ENCODE assay signal across 8 cellular contexts in the genomic region with DNA sequence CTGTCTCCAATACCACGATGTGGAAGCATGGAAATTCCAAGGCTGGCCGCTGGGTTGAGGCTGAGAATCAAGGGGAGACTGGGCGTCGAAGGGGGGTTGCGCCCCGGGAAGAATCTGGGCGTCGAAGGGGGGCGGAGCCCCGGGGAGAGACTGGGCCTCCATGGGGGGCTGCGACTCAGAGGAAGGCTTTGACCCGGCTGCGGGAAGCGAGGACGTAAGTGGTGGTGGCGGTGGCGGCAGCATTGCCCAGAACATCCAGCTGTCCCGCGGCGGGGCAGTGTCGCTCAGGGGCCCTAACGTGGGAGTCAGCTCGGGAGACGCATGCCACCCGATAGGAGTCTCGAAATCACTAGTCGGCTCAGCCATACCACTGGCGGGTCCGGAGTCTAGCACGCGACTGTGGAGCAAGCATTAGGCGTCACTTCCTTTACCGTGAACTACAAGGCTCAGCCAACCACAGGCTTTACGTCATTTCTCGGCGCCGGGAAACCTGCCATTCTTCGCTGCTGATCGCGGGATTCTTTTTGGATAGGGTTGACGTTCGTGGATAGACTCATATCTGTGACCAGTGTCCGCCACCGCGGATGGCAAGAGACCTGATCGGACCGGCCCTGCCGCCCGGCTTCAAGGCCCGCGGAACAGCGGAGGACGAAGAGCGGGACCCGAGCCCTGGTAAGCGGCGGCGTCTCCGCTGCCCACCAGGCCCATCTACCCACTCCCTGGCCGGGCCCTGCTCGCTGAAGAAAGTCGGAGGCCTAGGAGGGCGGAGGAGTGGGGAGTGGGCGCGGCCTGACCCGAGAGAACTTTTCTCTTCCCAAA. TPM values are rescaled to one million over a fixed set of nuclear protein-coding genes. Genes with fewer than 3 reads are reported as not detected.
DNase-seq lines count a peak whose midpoint lies in the region; ATAC-seq and TF ChIP-seq lines count a peak whose summit lies in the region.

A gene with protein sequence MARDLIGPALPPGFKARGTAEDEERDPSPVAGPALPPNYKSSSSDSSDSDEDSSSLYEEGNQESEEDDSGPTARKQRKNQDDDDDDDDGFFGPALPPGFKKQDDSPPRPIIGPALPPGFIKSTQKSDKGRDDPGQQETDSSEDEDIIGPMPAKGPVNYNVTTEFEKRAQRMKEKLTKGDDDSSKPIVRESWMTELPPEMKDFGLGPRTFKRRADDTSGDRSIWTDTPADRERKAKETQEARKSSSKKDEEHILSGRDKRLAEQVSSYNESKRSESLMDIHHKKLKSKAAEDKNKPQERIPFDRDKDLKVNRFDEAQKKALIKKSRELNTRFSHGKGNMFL (plus strand): TSS at position 468 of the 819 bp plus-strand sequence. CDS start 117 bp downstream, at position 585.
A gene (minus strand): TSS at position 401 of the 819 bp plus-strand sequence. CDS start 35 bp downstream, at position 366.

- H3K4ac ChIP-seq in trophoblast cell (ENCODE audit: low read depth, low read length), result peak within 1 kb of the TSS; percentile 88

- peak within 1 kb of the TSS; percentile 74 for H3K9ac ChIP-seq in SU-DHL-6 (ENCODE audit: low read length)
- peak within 1 kb of the TSS; percentile 99 for H3K9ac ChIP-seq in trophoblast cell (ENCODE audit: low read length)

- peak within 1 kb of the TSS; percentile 95 for H3K18ac ChIP-seq in trophoblast cell (ENCODE audit: low read length)

- intact Hi-C loops in heart left ventricle (cut with DNase I), result loop anchor here in 1 of 10 donors (5.0 kb wide), 1 partner anchor 133 kb away; a partner anchor contains a TSS

- 0 out of 2 replicates have a peak, but pooled peaks cover 3% of the 10 kb centered on the region for H3F3A ChIP-seq in SU-DHL-6 (ENCODE audit: insufficient read depth)

- peak in 1 of 2 donors; percentile 56 for TF ChIP-seq POLR2A in heart left ventricle (IDR thresholded peaks at IDR 0.05)

- no peaks in the 10 kb centered on the region for H3K9me2 ChIP-seq in SU-DHL-6 (replicated peaks; ENCODE audit: insufficient read depth, low read length)

- peak within 1 kb of the TSS; percentile 92 for H3K14ac ChIP-seq in trophoblast cell (ENCODE audit: low read length)

- no peaks in the 10 kb centered on the region for H3K9me3 Mint-ChIP-seq in activated naive CD8-positive, alpha-beta T cell treated with anti-CD3 and anti-CD28 coated beads, Interleukin-2, amount 50 U/mL, for 24 hours
- no peaks in the 10 kb centered on the region for H3K9me3 Mint-ChIP-seq in type B pancreatic cell

- H3K9me3 ChIP-seq in SU-DHL-6 (ENCODE audit: insufficient read depth, low read length) (no peaks in the 10 kb centered on the region), heart left ventricle (no peaks in the 10 kb centered on the region), trophoblast cell (ENCODE audit: insufficient read depth, low read depth, low read length) (no peaks in the 10 kb centered on the region)

- no peaks in the 10 kb centered on the region for H3K27me3 ChIP-seq in SU-DHL-6 (ENCODE audit: low read length)
- H3K27me3 ChIP-seq in heart left ventricle, result no peaks in the 10 kb centered on the region
- H3K27me3 ChIP-seq in trophoblast cell (ENCODE audit: insufficient read depth, low read length), result no peaks in the 10 kb centered on the region

- H2BK120ac ChIP-seq in trophoblast cell (ENCODE audit: insufficient read depth, low read length, poor library complexity), result peak within 1 kb of the TSS; percentile 26

- peaks cover 29% of the 10 kb centered on the region for H3K36me3 Mint-ChIP-seq in activated naive CD8-positive, alpha-beta T cell treated with anti-CD3 and anti-CD28 coated beads, Interleukin-2, amount 50 U/mL, for 24 hours (ENCODE audit: low read depth)
- peaks cover 12% of the 10 kb centered on the region for H3K36me3 Mint-ChIP-seq in type B pancreatic cell

- H3K79me2 ChIP-seq in SU-DHL-6 (ENCODE audit: insufficient read depth, low read length), result peaks cover 75% of the 10 kb centered on the region
- H3K79me2 ChIP-seq in trophoblast cell (ENCODE audit: control insufficient read depth, insufficient read depth, low read length, poor library complexity), result peaks cover 8% of the 10 kb centered on the region

- H3K4me1 Mint-ChIP-seq in activated naive CD8-positive, alpha-beta T cell treated with anti-CD3 and anti-CD28 coated beads, Interleukin-2, amount 50 U/mL, for 24 hours, result peaks cover 56% of the 10 kb centered on the region
- peaks cover 44% of the 10 kb centered on the region for H3K4me1 Mint-ChIP-seq in type B pancreatic cell (ENCODE audit: unreplicated experiment)

- peak within 1 kb of the TSS; percentile 96 for H3K27ac Mint-ChIP-seq in activated naive CD8-positive, alpha-beta T cell treated with anti-CD3 and anti-CD28 coated beads, Interleukin-2, amount 50 U/mL, for 24 hours
- peak within 1 kb of the TSS; percentile 99 for H3K27ac Mint-ChIP-seq in type B pancreatic cell

- 0 to 3% (median 0%) methylated on average over 28 to 66 of the region's 66 CpGs for whole genome bisulfite sequencing in heart left ventricle, 4 donors
- no CpG with 5 or more reads among the region's 66 CpGs for WGBS in trophoblast cell (ENCODE audit: extremely low coverage, insufficient coverage, insufficient read length)

- ATAC-seq in HG02678 (IDR thresholded peaks at IDR 0.05; ENCODE audit: unreplicated experiment) (peak; percentile 98), heart left ventricle (peak; percentile 95 to 99 (median 98))
- peak; percentile 99 for ATAC-seq in activated naive CD8-positive, alpha-beta T cell treated with anti-CD3 and anti-CD28 coated beads, Interleukin-2, amount 50 U/mL, for 24 hours

- peaks cover 2% of the 10 kb centered on the region for H3K79me1 ChIP-seq in trophoblast cell (ENCODE audit: low read length)

- H2BK12ac ChIP-seq in trophoblast cell (ENCODE audit: low read length), result no peak within 1 kb of the TSS

- H4K91ac ChIP-seq in trophoblast cell (ENCODE audit: low read depth, low read length), result peak within 1 kb of the TSS; percentile 78

- H3K27ac ChIP-seq in SU-DHL-6 (ENCODE audit: low read depth, low read length) (no peak within 1 kb of the TSS), heart left ventricle (peak within 1 kb of the TSS in 11 of 12 donors; percentile 34 to 90 (median 87)), trophoblast cell (ENCODE audit: low read depth, low read length) (no peak within 1 kb of the TSS)

- H3K36me3 ChIP-seq in SU-DHL-6 (ENCODE audit: low read length) (no peaks in the 10 kb centered on the region), heart left ventricle (peaks cover 0 to 19% (median 13%) of the 10 kb centered on the region in 9 donors), trophoblast cell (ENCODE audit: control insufficient read depth in 1 of 2, insufficient read depth in 2 of 2, low read length in 2 of 2) (peaks cover 3 to 5% of the 10 kb centered on the region in 2 experiments)

- H3K4me3 ChIP-seq in GM12865 (ENCODE audit: low read depth, low read length) (peak within 1 kb of the TSS; percentile 67), SU-DHL-6 (ENCODE audit: insufficient read depth, low read length, poor library complexity, severe bottlenecking) (peak within 1 kb of the TSS; percentile 78), heart left ventricle (peak within 1 kb of the TSS; percentile 68 to 100 (median 92)), trophoblast cell (ENCODE audit: low read depth, low read length) (peak within 1 kb of the TSS; percentile 100)

- no peaks in the 10 kb centered on the region for H4K20me1 ChIP-seq in SU-DHL-6 (ENCODE audit: low read depth, low read length)

- TF ChIP-seq CTCF in GM12865 (IDR thresholded peaks at IDR 0.05; ENCODE audit: insufficient read depth, low read depth, low read length, missing control alignments) (no peak), SU-DHL-6 (IDR thresholded peaks at IDR 0.05; ENCODE audit: insufficient read depth, low read length, poor library complexity, severe bottlenecking) (no peak), heart left ventricle (IDR thresholded peaks at IDR 0.05) (peak in 1 of 12 donors; percentile 20), type B pancreatic cell (conservative IDR thresholded peaks at IDR 0.05) (peak; percentile 48)

- H3K4me1 ChIP-seq in heart left ventricle (peaks cover 3 to 34% (median 23%) of the 10 kb centered on the region in 12 donors), trophoblast cell (ENCODE audit: control insufficient read depth in 1 of 2, insufficient read depth in 2 of 2, low read length in 2 of 2) (peaks cover 7 to 9% of the 10 kb centered on the region in 2 experiments)

- H2AK5ac ChIP-seq in trophoblast cell (ENCODE audit: low read length), result no peak within 1 kb of the TSS

- peak within 1 kb of the TSS; percentile 95 for H3K4me3 Mint-ChIP-seq in activated naive CD8-positive, alpha-beta T cell treated with anti-CD3 and anti-CD28 coated beads, Interleukin-2, amount 50 U/mL, for 24 hours
- peak within 1 kb of the TSS; percentile 99 for H3K4me3 Mint-ChIP-seq in type B pancreatic cell

- peak within 1 kb of the TSS; percentile 98 for H4K8ac ChIP-seq in trophoblast cell (ENCODE audit: low read depth, low read length)

- no peaks in the 10 kb centered on the region for H3K27me3 Mint-ChIP-seq in activated naive CD8-positive, alpha-beta T cell treated with anti-CD3 and anti-CD28 coated beads, Interleukin-2, amount 50 U/mL, for 24 hours
- no peaks in the 10 kb centered on the region for H3K27me3 Mint-ChIP-seq in type B pancreatic cell

- H3K4me2 ChIP-seq in SU-DHL-6 (ENCODE audit: low read depth, low read length, poor library complexity, severe bottlenecking), result peak within 1 kb of the TSS; percentile 84
- peak within 1 kb of the TSS; percentile 97 for H3K4me2 ChIP-seq in trophoblast cell (ENCODE audit: low read length)

- no peak within 1 kb of the TSS for H3K23ac ChIP-seq in trophoblast cell (ENCODE audit: low read length)

- peak; percentile 93 for DNase-seq in GM12865 (ENCODE audit: low read depth)
- peak; percentile 76 for DNase-seq in NCI-H1105 treated with DMSO at 0.1 percent for 48 hours (lab: John Stamatoyannopoulos, UW)
- peak; percentile 95 for DNase-seq in activated naive CD8-positive, alpha-beta T cell treated with anti-CD3 and anti-CD28 coated beads, Interleukin-2, amount 50 U/mL, for 24 hours
- peak; percentile 92 to 94 (median 93) for DNase-seq in heart left ventricle
- peak; percentile 96 to 98 for DNase-seq in trophoblast cell
- peak; percentile 89 for DNase-seq in type B pancreatic cell (ENCODE audit: extremely low spot score, unreplicated experiment)

- H2AFZ ChIP-seq in SU-DHL-6 (ENCODE audit: low read depth, low read length, severe bottlenecking) (peak within 1 kb of the TSS; percentile 86), trophoblast cell (ENCODE audit: insufficient read depth, low read length, poor library complexity) (peak within 1 kb of the TSS; percentile 93)

- peak within 1 kb of the TSS; percentile 95 for H4K12ac ChIP-seq in trophoblast cell (ENCODE audit: low read depth, low read length)

- peak within 1 kb of the TSS; percentile 71 for H2BK5ac ChIP-seq in trophoblast cell (ENCODE audit: low read depth, low read length, poor library complexity)

RNA-seq across cellular contexts. Expression of the first gene that starts in this region (rescaled TPM):
- total RNA-seq in heart left ventricle, result 10 to 100 TPM; 10.9 to 16.1 (median 13.4) TPM
- polyA plus RNA-seq in heart left ventricle, result 1 to 10 TPM; 5.4 to 9.5 TPM
- 20.4 and 21.5 TPM in 2 replicates for polyA plus RNA-seq in trophoblast cell (2013)
- total RNA-seq in type B pancreatic cell (ENCODE audit: low replicate concordance), result 18.9 and 29.3 TPM in 2 replicates

RNA-seq across cellular contexts. Expression of the second gene that starts in this region (rescaled TPM):
- total RNA-seq in heart left ventricle (1 to 10 TPM; 2.1 to 4.9 (median 3.3) TPM), type B pancreatic cell (ENCODE audit: low replicate concordance) (6.9 and 8.7 TPM in 2 replicates)
- 1 to 10 TPM; 1.4 to 2.4 TPM for polyA plus RNA-seq in heart left ventricle
- 7.3 and 7.7 TPM in 2 replicates for polyA plus RNA-seq in trophoblast cell (2013)

Comparison
In these comparisons a context has a peak if more than half of its experiments do, and no peak if none do; other contexts are left out.
1. H3K27ac ChIP-seq: peak in heart left ventricle (11 of 12); none in SU-DHL-6 (single experiment) and trophoblast cell (single experiment).
2. Peak in every context shown above with its lines, with median percentiles within 50 percentile points of each other: DNase-seq, H3K4me3 ChIP-seq and ATAC-seq.